ENCODE assay signal across 8 cellular contexts in genomic region chr2:152189622-152190495, GRCh38. TPM values are rescaled to one million over a fixed set of nuclear protein-coding genes. Genes with fewer than 3 reads are reported as not detected.
DNase-seq lines count a peak whose midpoint lies in the region; ATAC-seq, FAIRE-seq and TF ChIP-seq lines count a peak whose summit lies in the region.

No MANE protein-coding gene starts in this region.

- no peak overlapping the region for H3K27ac Mint-ChIP-seq in memory B cell
- H3K27ac Mint-ChIP-seq in activated T-cell treated with anti-CD3 and anti-CD28 coated beads, Interleukin-2, amount 50 U/mL, for 24 hours = no peak overlapping the region

- DNase-seq in D721Med (ENCODE audit: insufficient read length, low spot score) = peak; percentile 24
- peak; percentile 12 to 35 for DNase-seq in HL-60 (ENCODE audit: low read depth in 1 of 2, low spot score in 1 of 2)
- DNase-seq in OCI-M1 (lab: John Stamatoyannopoulos, UW) = peak; percentile 75
- DNase-seq in dorsolateral prefrontal cortex = peak in 2 of 10 donors; percentile 26 to 69
- DNase-seq in memory B cell (ENCODE audit: low spot score in 2 of 2) = peak in 1 of 2 donors; percentile 17
- DNase-seq in activated T-cell treated with anti-CD3 and anti-CD28 coated beads, Interleukin-2, amount 50 U/mL, for 24 hours = no peak

- H3K36me3 Mint-ChIP-seq in memory B cell = no peaks in the 10 kb centered on the region
- H3K36me3 Mint-ChIP-seq in activated T-cell treated with anti-CD3 and anti-CD28 coated beads, Interleukin-2, amount 50 U/mL, for 24 hours (ENCODE audit: low read depth) = no peaks in the 10 kb centered on the region

- no peak overlapping the region for H3K4me3 Mint-ChIP-seq in memory B cell
- no peak overlapping the region for H3K4me3 Mint-ChIP-seq in activated T-cell treated with anti-CD3 and anti-CD28 coated beads, Interleukin-2, amount 50 U/mL, for 24 hours

- H3K27ac ChIP-seq in HL-60 (replicated peaks) = no peak overlapping the region
- peak overlapping the region in 9 of 59 donors; percentile 3 to 62 (median 23) for H3K27ac ChIP-seq in dorsolateral prefrontal cortex

- H3K27me3 ChIP-seq in HL-60 (ENCODE audit: insufficient read depth, poor library complexity, severe bottlenecking) (no peaks in the 10 kb centered on the region), dorsolateral prefrontal cortex (no peaks in the 10 kb centered on the region)

- peak; percentile 25 for FAIRE-seq in D721Med (lab: Jason Lieb, UNC)

- peaks cover 19% of the 10 kb centered on the region for H3K27me3 Mint-ChIP-seq in memory B cell
- peaks cover 43% of the 10 kb centered on the region for H3K27me3 Mint-ChIP-seq in activated T-cell treated with anti-CD3 and anti-CD28 coated beads, Interleukin-2, amount 50 U/mL, for 24 hours

- peak; percentile 98 for TF ChIP-seq CTCF in D721Med (IDR thresholded peaks at IDR 0.05; ENCODE audit: insufficient read depth, missing control alignments)
- peak; percentile 34 for TF ChIP-seq CTCF in HL-60 (IDR thresholded peaks at IDR 0.05; ENCODE audit: insufficient read depth, low read length)
- peak; percentile 45 to 94 (median 86) for TF ChIP-seq CTCF in dorsolateral prefrontal cortex (IDR thresholded peaks at IDR 0.05 in 54 of 56, conservative IDR thresholded peaks at IDR 0.05 in 2 of 56; ENCODE audit: low read depth in 1 of 56, partially characterized antibody in 56 of 56)

- peak; percentile 70 for ATAC-seq in GM18907 (IDR thresholded peaks at IDR 0.05; ENCODE audit: unreplicated experiment)
- peak; percentile 66 for ATAC-seq in memory B cell (ENCODE audit: low read depth)
- no peak for ATAC-seq in HG03175 (IDR thresholded peaks at IDR 0.05; ENCODE audit: unreplicated experiment)

- no peak overlapping the region for H3K4me3 ChIP-seq in HL-60 (replicated peaks; ENCODE audit: insufficient read depth, low read length)
- no peak overlapping the region for H3K4me3 ChIP-seq in dorsolateral prefrontal cortex

- intact Hi-C loops in dorsolateral prefrontal cortex (cut with DNase I) = loop anchor here (2.0 to 10.0 kb wide), 5 partner anchors 147 to 445 kb away; partner anchors contain the start of gene FMNL2 (in 1 of the 2)

- H3K4me1 Mint-ChIP-seq in memory B cell = no peaks in the 10 kb centered on the region
- peaks cover 4% of the 10 kb centered on the region for H3K4me1 Mint-ChIP-seq in activated T-cell treated with anti-CD3 and anti-CD28 coated beads, Interleukin-2, amount 50 U/mL, for 24 hours (ENCODE audit: low read depth)

- H3K9me3 Mint-ChIP-seq in memory B cell = peaks cover 2% of the 10 kb centered on the region
- H3K9me3 Mint-ChIP-seq in activated T-cell treated with anti-CD3 and anti-CD28 coated beads, Interleukin-2, amount 50 U/mL, for 24 hours = no peaks in the 10 kb centered on the region

RNA-seq across cellular contexts. Expression of gene STAM2, which starts 14.3 kb away (rescaled TPM):
- 10 to 100 TPM; 25.9 to 44.5 (median 34.8) TPM for total RNA-seq in dorsolateral prefrontal cortex

Comparison
In these comparisons a context has a peak if more than half of its experiments do, and no peak if none do; other contexts are left out.
1. CTCF ChIP-seq: peak in every context shown above with its lines; median percentile 98 in D721Med; 86 in dorsolateral prefrontal cortex; 34 in HL-60.